8 cellular contexts compared by ENCODE assay signal in genomic region chr9:98796364-98797101, GRCh38. TPM values are rescaled to one million over a fixed set of nuclear protein-coding genes. Genes with fewer than 3 reads are reported as not detected.
DNase-seq lines count a peak whose midpoint lies in the region; ATAC-seq and TF ChIP-seq lines count a peak whose summit lies in the region.

Gene ANKS6 (minus strand): TSS chr9:98796555. CDS start chr9:98796491, 64 bp downstream.

- peak; percentile 75 for TF ChIP-seq CTCF in chondrocyte (IDR thresholded peaks at IDR 0.05)

- DNase-seq in NCI-H1417 (lab: John Stamatoyannopoulos, UW) (peak; percentile 0 to 79 (median 75)), NCI-H1417 treated with DMSO at 0.1 percent for 48 hours (lab: John Stamatoyannopoulos, UW) (no peak), NCI-H2107 (lab: John Stamatoyannopoulos, UW) (peak; percentile 49), chondrocyte (ENCODE audit: low spot score) (no peak), kidney tubule cell (ENCODE audit: low spot score) (peak; percentile 85)
- peak; percentile 75 for DNase-seq in activated CD4-positive, alpha-beta T cell treated with anti-CD3 and anti-CD28 coated beads for 1 hour
- DNase-seq in stimulated activated CD4-positive, alpha-beta T cell treated with anti-CD3 and anti-CD28 coated beads, Interleukin-1b, Interleukin-23, amount 100 ng/mL, for 1 hour (ENCODE audit: low read depth in 2 of 2), result peak; percentile 69 to 77

- no peaks in the 10 kb centered on the region for H3K27me3 Mint-ChIP-seq in chondrocyte (ENCODE audit: low read depth)

- H3K4me3 Mint-ChIP-seq in chondrocyte (ENCODE audit: unreplicated experiment), result peak within 1 kb of the TSS; percentile 75

- no peak within 1 kb of the TSS for H3K27ac Mint-ChIP-seq in chondrocyte (ENCODE audit: unreplicated experiment)

- H3K4me1 Mint-ChIP-seq in chondrocyte (ENCODE audit: low read depth), result peaks cover 29% of the 10 kb centered on the region

- H3K36me3 Mint-ChIP-seq in chondrocyte (ENCODE audit: low read depth), result peaks cover 6% of the 10 kb centered on the region

- peak; percentile 85 for ATAC-seq in HG02798 (IDR thresholded peaks at IDR 0.05; ENCODE audit: poor library complexity, unreplicated experiment)

- peaks cover 11% of the 10 kb centered on the region for H3K9me3 Mint-ChIP-seq in chondrocyte (ENCODE audit: low read depth)

RNA-seq across cellular contexts. Expression of gene ANKS6, which starts in this region (rescaled TPM):
- 13.4 to 17.2 TPM (median 17.1 TPM) in 3 replicates for total RNA-seq in chondrocyte

Comparison
In these comparisons a context has a peak if more than half of its experiments do, and no peak if none do; other contexts are left out.
1. DNase-seq: peak in NCI-H1417 (3 of 3), NCI-H2107 (single experiment), activated CD4-positive, alpha-beta T cell treated with anti-CD3 and anti-CD28 coated beads for 1 hour (single experiment), kidney tubule cell (single experiment) and stimulated activated CD4-positive, alpha-beta T cell treated with anti-CD3 and anti-CD28 coated beads, Interleukin-1b, Interleukin-23, amount 100 ng/mL, for 1 hour (2 of 2); none in NCI-H1417 treated with DMSO at 0.1 percent for 48 hours (single experiment) and chondrocyte (single experiment).